Comparison of ENCODE assay signal across 8 cellular contexts in the genomic region with DNA sequence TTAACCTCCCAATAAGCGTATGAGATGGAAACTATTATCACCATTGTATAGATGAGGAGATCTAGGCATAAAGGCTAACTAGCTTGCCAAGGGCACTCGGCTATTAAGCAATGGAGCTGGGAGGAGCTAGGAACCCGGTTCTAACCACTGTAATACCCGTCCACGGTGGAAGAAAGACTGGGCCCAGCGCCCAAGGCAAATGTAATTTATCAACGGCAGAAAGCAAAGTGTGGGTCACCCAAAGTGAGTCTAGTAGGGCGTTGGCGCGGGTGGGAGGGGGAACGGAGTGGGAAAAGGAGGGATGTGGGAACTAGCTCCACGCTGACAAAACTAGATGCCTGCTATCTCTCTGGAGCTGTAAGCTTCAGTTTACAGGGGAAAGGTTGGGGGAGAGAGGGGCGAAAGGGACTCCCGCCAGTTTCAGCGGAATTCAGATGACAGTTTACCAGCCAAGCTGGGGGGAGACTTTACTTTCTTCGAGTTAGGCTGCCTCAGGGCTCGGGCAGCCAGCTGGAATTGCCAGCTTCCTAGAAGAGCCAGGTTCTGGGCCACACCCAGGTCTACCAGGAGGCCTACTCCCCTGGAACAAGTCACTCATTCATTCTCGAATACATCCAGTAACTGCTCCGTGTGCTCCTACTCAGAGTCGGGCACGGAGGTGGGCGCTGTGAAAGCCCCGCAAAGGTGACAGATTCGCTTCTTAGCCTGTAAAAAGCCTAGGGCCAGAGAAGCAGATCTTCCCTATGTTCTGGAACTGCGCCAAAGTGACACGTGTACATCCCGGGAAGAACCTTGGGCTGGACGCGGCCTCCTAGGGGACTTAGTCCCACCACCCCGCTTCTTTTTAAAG. TPM values are rescaled to one million over a fixed set of nuclear protein-coding genes. Genes with fewer than 3 reads are reported as not detected.
DNase-seq lines count a peak whose midpoint lies in the region; ATAC-seq and TF ChIP-seq lines count a peak whose summit lies in the region.

No MANE protein-coding gene starts in this region.

- ATAC-seq in HG02571 (IDR thresholded peaks at IDR 0.05; ENCODE audit: unreplicated experiment), result no peak

- no peak for TF ChIP-seq EP300 in esophagus muscularis mucosa (IDR thresholded peaks at IDR 0.05)

- H3K36me3 ChIP-seq in esophagus muscularis mucosa, result peaks cover 31 to 40% (median 37%) of the 10 kb centered on the region in 4 donors
- H3K36me3 ChIP-seq in urinary bladder (ENCODE audit: insufficient read depth), result peaks cover 7% of the 10 kb centered on the region

- H3K4me3 ChIP-seq in esophagus muscularis mucosa (peak overlapping the region; percentile 81 to 87 (median 84)), urinary bladder (ENCODE audit: low read depth, low read length) (peak overlapping the region; percentile 81)

- WGBS in esophagus muscularis mucosa, result 4% methylated on average over 29 of the region's 30 CpGs
- WGBS in urinary bladder, result 3% methylated on average over 30 of the region's 30 CpGs

- TF ChIP-seq CTCF in VCaP (conservative IDR thresholded peaks at IDR 0.05) (no peak), esophagus muscularis mucosa (IDR thresholded peaks at IDR 0.05) (no peak)

- H3K27ac ChIP-seq in VCaP (peak overlapping the region; percentile 88), esophagus muscularis mucosa (replicated peaks in 1 of 4) (peak overlapping the region; percentile 74 to 86 (median 82)), urinary bladder (ENCODE audit: low read depth) (no peak overlapping the region)

- H3K27me3 ChIP-seq in esophagus muscularis mucosa, result no peaks in the 10 kb centered on the region

- no peak for TF ChIP-seq POLR2A in esophagus muscularis mucosa (IDR thresholded peaks at IDR 0.05; ENCODE audit: low read depth)

- H3K9me3 ChIP-seq in esophagus muscularis mucosa, result no peaks in the 10 kb centered on the region

- DNase-seq in NCI-H2029 (lab: John Stamatoyannopoulos, UW), result peak; percentile 47
- no peak for DNase-seq in NCI-H2029 treated with DMSO at 0.1 percent for 48 hours (lab: John Stamatoyannopoulos, UW)
- peak in 48 of 76 experiments; percentile 6 to 61 (median 32) for DNase-seq in HUDEP-2 (lab: John Stamatoyannopoulos, UW; ENCODE audit: unreplicated experiment in 76 of 76)
- DNase-seq in esophagus muscularis mucosa (ENCODE audit: extremely low spot score), result no peak
- peak; percentile 49 for DNase-seq in myocyte (ENCODE audit: low read depth)

- H3K4me1 ChIP-seq in esophagus muscularis mucosa, result peaks cover 19 to 36% (median 30%) of the 10 kb centered on the region in 4 donors
- no peaks in the 10 kb centered on the region for H3K4me1 ChIP-seq in urinary bladder (ENCODE audit: insufficient read depth)

- intact Hi-C loops in esophagus muscularis mucosa (cut with DNase I), result no loop called here

RNA-seq across cellular contexts. Expression of a gene that starts 0.8 kb away (rescaled TPM):
- total RNA-seq in esophagus muscularis mucosa, result 10 to 100 TPM; 41.1 to 68.1 (median 62.1) TPM
- 64.2 and 94.5 TPM in 2 replicates for total RNA-seq in myocyte
- polyA plus RNA-seq in myocyte (2012), result 98.7 TPM
- total RNA-seq in urinary bladder, result 62.5 TPM
- polyA plus RNA-seq in urinary bladder, result 48.3 TPM

RNA-seq across cellular contexts. Expression of a gene that starts 23.5 kb away (rescaled TPM):
- total RNA-seq in esophagus muscularis mucosa (not detected), myocyte (0.62 and 0.68 TPM in 2 replicates), urinary bladder (2.7 TPM)
- 0.88 TPM for polyA plus RNA-seq in myocyte (2012)
- 0.29 TPM for polyA plus RNA-seq in urinary bladder

RNA-seq across cellular contexts. Expression of a gene that starts 23.5 kb away (rescaled TPM):
- total RNA-seq in esophagus muscularis mucosa (10 to 100 TPM; 33.6 to 58.8 (median 48.1) TPM), myocyte (51.6 and 63.9 TPM in 2 replicates), urinary bladder (38.6 TPM)
- 82.0 TPM for polyA plus RNA-seq in myocyte (2012)
- 99.6 TPM for polyA plus RNA-seq in urinary bladder

RNA-seq across cellular contexts. Expression of a gene that starts 29.5 kb away (rescaled TPM):
- 1 to 10 TPM; 6.0 to 9.6 (median 8.1) TPM for total RNA-seq in esophagus muscularis mucosa
- total RNA-seq in myocyte, result 20.8 and 29.9 TPM in 2 replicates
- 38.8 TPM for polyA plus RNA-seq in myocyte (2012)
- total RNA-seq in urinary bladder, result 23.2 TPM
- polyA plus RNA-seq in urinary bladder, result 32.6 TPM

RNA-seq across cellular contexts. Expression of a gene that starts 50.6 kb away (rescaled TPM):
- total RNA-seq in esophagus muscularis mucosa, result 10 to 100 TPM; 12.8 to 29.8 (median 26.0) TPM
- total RNA-seq in myocyte, result 21.4 and 26.0 TPM in 2 replicates
- 27.3 TPM for polyA plus RNA-seq in myocyte (2012)
- total RNA-seq in urinary bladder, result 17.6 TPM
- polyA plus RNA-seq in urinary bladder, result 27.8 TPM

Comparison
In these comparisons a context has a peak if more than half of its experiments do, and no peak if none do; other contexts are left out.
1. DNase-seq: peak in NCI-H2029 (single experiment), HUDEP-2 (48 of 76) and myocyte (single experiment); none in NCI-H2029 treated with DMSO at 0.1 percent for 48 hours (single experiment) and esophagus muscularis mucosa (single experiment).